In the genomic region with DNA sequence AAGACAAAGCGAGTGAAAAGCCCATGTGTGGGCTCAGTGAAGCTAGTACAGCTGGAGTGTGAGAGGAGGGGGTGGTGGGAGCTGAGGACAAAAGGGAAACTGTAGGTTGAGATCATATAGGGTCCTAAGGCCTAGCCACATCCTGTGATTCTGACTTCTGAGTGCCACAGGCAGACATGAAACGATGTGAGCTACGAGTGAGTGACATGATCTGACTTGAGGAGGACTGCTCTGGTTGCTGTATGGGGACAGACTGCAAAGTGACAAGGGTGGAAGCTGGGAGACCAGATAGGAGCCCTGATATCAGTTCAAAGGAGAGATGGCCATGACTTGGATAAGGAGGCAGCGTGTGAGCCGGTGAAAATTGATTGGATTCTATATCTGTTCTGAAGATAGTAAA, we compare ENCODE assay signal across 8 cellular contexts.
DNase-seq lines count a peak whose midpoint lies in the region; ATAC-seq, FAIRE-seq and TF ChIP-seq lines count a peak whose summit lies in the region.

No MANE protein-coding gene starts in this region.

- peak; percentile 78 for ATAC-seq in HG02623 (IDR thresholded peaks at IDR 0.05; ENCODE audit: unreplicated experiment)

- peak overlapping the region; percentile 28 for H3K27ac ChIP-seq in epithelial cell of prostate

- no peak for TF ChIP-seq POLR2A in GM12892 (IDR thresholded peaks at IDR 0.05; ENCODE audit: low read depth, low read length)

- DNase-seq in GM12892 (ENCODE audit: insufficient read length): no peak
- peak; percentile 50 for DNase-seq in T-helper 22 cell (ENCODE audit: low read depth)
- DNase-seq in epithelial cell of prostate (ENCODE audit: low read depth, low spot score): no peak
- no peak for DNase-seq in globus pallidus (ENCODE audit: low spot score)
- DNase-seq in DMS79 treated with DMSO at 0.1 percent for 48 hours (lab: John Stamatoyannopoulos, UW): no peak
- no peak for DNase-seq in hippocampal formation (lab: John Stamatoyannopoulos, UW)
- DNase-seq in AG20443 (ENCODE audit: low spot score): no peak

- FAIRE-seq in GM12892 (lab: Jason Lieb, UNC): peak; percentile 72
